ENCODE assay signal across 9 cellular contexts in the genomic region with DNA sequence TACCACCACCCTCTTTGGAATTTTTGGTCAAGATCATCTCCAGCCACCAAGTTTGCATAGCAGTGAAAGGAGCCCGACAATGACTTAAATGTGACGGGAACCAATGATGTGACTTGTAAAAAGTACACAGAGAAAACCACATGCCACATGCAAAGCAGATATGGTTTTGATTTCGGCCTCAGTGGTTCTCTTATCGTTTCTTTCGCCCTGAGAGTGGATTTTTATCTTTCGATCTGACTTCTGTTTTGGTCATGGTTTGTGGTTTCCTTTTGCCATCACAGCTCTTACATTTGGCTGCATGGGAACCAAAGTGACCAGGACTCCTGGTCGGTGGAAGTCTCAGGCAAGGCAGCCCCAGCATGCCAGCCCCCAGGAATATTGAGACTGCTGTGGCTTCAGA. TPM values are rescaled to one million over a fixed set of nuclear protein-coding genes. Genes with fewer than 3 reads are reported as not detected.
DNase-seq lines count a peak whose midpoint lies in the region; ATAC-seq and TF ChIP-seq lines count a peak whose summit lies in the region.
"Had no signal": no experiment of that assay in that cellular context is flagged by ENCODE, and none has a peak within 500 bp of the region (broad histone marks: within the 10 kb centered on the region; RNA-seq: fewer than 3 reads in every experiment).

No MANE protein-coding gene starts in this region.

- H4K20me1 ChIP-seq in OCI-LY7 (ENCODE audit: insufficient read depth, low read length), result peaks cover 7% of the 10 kb centered on the region

- BruUV-seq in OCI-LY7 (replicated peaks; lab: Mats Ljungman, UMichigan), result no TSS peak

- H3K27ac ChIP-seq in OCI-LY7 (ENCODE audit: low read depth, low read length, poor library complexity, severe bottlenecking) (no peak overlapping the region), parathyroid adenoma (no peak overlapping the region), lower lobe of right lung (no peak overlapping the region)
- H3K27ac ChIP-seq: thoracic aorta had no signal

- H3K79me2 ChIP-seq in OCI-LY7 (ENCODE audit: insufficient read depth, low read depth, low read length), result no peaks in the 10 kb centered on the region
- peaks cover 42% of the 10 kb centered on the region for H3K79me2 ChIP-seq in parathyroid adenoma

- H3K9me2 ChIP-seq in OCI-LY7 (ENCODE audit: insufficient read depth, low read length), result no peaks in the 10 kb centered on the region

- H3K9ac ChIP-seq in parathyroid adenoma, result no peak overlapping the region

- CTCF ChIA-PET in OCI-LY7 (lab: Charles Lee; ENCODE audit: unreplicated experiment), result no interaction called here

- H2AFZ ChIP-seq in OCI-LY7 (ENCODE audit: low read length), result no peak overlapping the region
- H2AFZ ChIP-seq in parathyroid adenoma, result no peak overlapping the region

- intact Hi-C loops in OCI-LY7 (cut with micrococcal nuclease; ENCODE audit: unreplicated experiment), result no loop called here
- intact Hi-C loops in lower lobe of right lung (cut with DNase I), result no loop called here

- H3K4me2 ChIP-seq in OCI-LY7 (ENCODE audit: low read length) (peak overlapping the region; percentile 77), parathyroid adenoma (ENCODE audit: low read length) (peak overlapping the region; percentile 46)

- H3K27me3 ChIP-seq in parathyroid adenoma (ENCODE audit: control insufficient read depth, insufficient read depth, low read length) (no peaks in the 10 kb centered on the region), lower lobe of right lung (ENCODE audit: low read depth) (no peaks in the 10 kb centered on the region)

- TF ChIP-seq CTCF in OCI-LY7 (conservative IDR thresholded peaks at IDR 0.05; ENCODE audit: low read length), result no peak
- TF ChIP-seq CTCF in parathyroid adenoma (IDR thresholded peaks at IDR 0.05), result no peak
- no peak for TF ChIP-seq CTCF in lower lobe of right lung (IDR thresholded peaks at IDR 0.05)

- POLR2A ChIA-PET in OCI-LY7 (lab: Charles Lee), result no interaction called here

- H3K4me3 ChIP-seq in OCI-LY7 (ENCODE audit: low read depth, low read length, poor library complexity, severe bottlenecking) (peak overlapping the region; percentile 26), parathyroid adenoma (ENCODE audit: low read depth, low read length) (peak overlapping the region; percentile 23), lower lobe of right lung (no peak overlapping the region)
- H3K4me3 ChIP-seq: thoracic aorta had no signal

- ATAC-seq in GM18907 (IDR thresholded peaks at IDR 0.05; ENCODE audit: unreplicated experiment) (peak; percentile 99), HG02623 (IDR thresholded peaks at IDR 0.05; ENCODE audit: unreplicated experiment) (peak; percentile 94), lower lobe of right lung (no peak)

- no peaks in the 10 kb centered on the region for H3K9me3 ChIP-seq in OCI-LY7 (ENCODE audit: low read length)
- no peaks in the 10 kb centered on the region for H3K9me3 ChIP-seq in parathyroid adenoma (ENCODE audit: control insufficient read depth, low read length)
- no peaks in the 10 kb centered on the region for H3K9me3 ChIP-seq in lower lobe of right lung
- H3K9me3 ChIP-seq: thoracic aorta had no signal

- DNase-seq in OCI-LY7 (ENCODE audit: low spot score) (peak; percentile 50), lower lobe of right lung (no peak), NCI-H2227 treated with DMSO at 0.1 percent for 48 hours (lab: John Stamatoyannopoulos, UW) (no peak), T-helper 9 cell (no peak)
- DNase-seq in effector CD4-positive, alpha-beta T cell, result no peak

- H3K36me3 ChIP-seq in OCI-LY7 (ENCODE audit: insufficient read depth, low read length) (no peaks in the 10 kb centered on the region), parathyroid adenoma (ENCODE audit: control insufficient read depth, insufficient read depth, low read length) (no peaks in the 10 kb centered on the region), lower lobe of right lung (peaks cover 9% of the 10 kb centered on the region)
- H3K36me3 ChIP-seq: thoracic aorta had no signal

- H3K4me1 ChIP-seq in OCI-LY7 (ENCODE audit: insufficient read depth, low read length, poor library complexity, severe bottlenecking) (peaks cover 28% of the 10 kb centered on the region), parathyroid adenoma (peaks cover 5% of the 10 kb centered on the region), lower lobe of right lung (peaks cover 28% of the 10 kb centered on the region)

RNA-seq across cellular contexts. Expression of a gene that starts 31.5 kb away (rescaled TPM):
- 1.3 and 2.8 TPM in 2 replicates for total RNA-seq in OCI-LY7 (2014; rRNA removed; shearing (Covaris generic))
- total RNA-seq in OCI-LY7 (2022), result 8.0 and 8.5 TPM in 2 replicates
- 71.2 TPM for total RNA-seq in lower lobe of right lung

Comparison
In these comparisons a context has a peak if more than half of its experiments do, and no peak if none do; other contexts are left out.
1. ATAC-seq: peak in GM18907 (single experiment) and HG02623 (single experiment); none in lower lobe of right lung (0 of 2).